In genomic region chr11:59158206-59159068, GRCh38 we compare ENCODE assay signal across 8 cellular contexts. TPM values are rescaled to one million over a fixed set of nuclear protein-coding genes. Genes with fewer than 3 reads are reported as not detected.
DNase-seq lines count a peak whose midpoint lies in the region; ATAC-seq and TF ChIP-seq lines count a peak whose summit lies in the region.

No MANE protein-coding gene starts in this region.

- peaks cover 0 to 4% of the 10 kb centered on the region in 2 donors for H3K36me3 Mint-ChIP-seq in activated T-cell treated with anti-CD3 and anti-CD28 coated beads, Interleukin-2, amount 50 U/mL, for 72 hours (ENCODE audit: insufficient read depth in 2 of 2)

- peak; percentile 85 for ATAC-seq in GM21528 (IDR thresholded peaks at IDR 0.05; ENCODE audit: low FRiP score, unreplicated experiment)
- ATAC-seq in activated T-cell treated with anti-CD3 and anti-CD28 coated beads, Interleukin-2, amount 50 U/mL, for 72 hours (replicated peaks in 1 of 2) = peak; percentile 92 to 96

- no peak overlapping the region for H3K23ac ChIP-seq in neuronal stem cell (ENCODE audit: low read depth, low read length, poor library complexity)

- H2BK120ac ChIP-seq in neuronal stem cell (ENCODE audit: low read depth, low read length) = no peak overlapping the region

- H3K4me1 Mint-ChIP-seq in activated T-cell treated with anti-CD3 and anti-CD28 coated beads, Interleukin-2, amount 50 U/mL, for 72 hours (ENCODE audit: low read depth) = peaks cover 12% of the 10 kb centered on the region

- no peaks in the 10 kb centered on the region for H3K9me3 ChIP-seq in neuronal stem cell (replicated peaks in 1 of 2; ENCODE audit: control insufficient read depth in 2 of 2, insufficient read depth in 1 of 2, low read depth in 1 of 2, low read length in 2 of 2)

- no peaks in the 10 kb centered on the region for H3K79me1 ChIP-seq in neuronal stem cell (ENCODE audit: low read depth, low read length)

- no peak overlapping the region for H3K27ac Mint-ChIP-seq in activated T-cell treated with anti-CD3 and anti-CD28 coated beads, Interleukin-2, amount 50 U/mL, for 72 hours

- H3K36me3 ChIP-seq in neuronal stem cell (replicated peaks in 1 of 2; ENCODE audit: control insufficient read depth in 2 of 2, insufficient read depth in 2 of 2, low read length in 2 of 2) = no peaks in the 10 kb centered on the region

- no peak overlapping the region for H2BK15ac ChIP-seq in neuronal stem cell (ENCODE audit: low read length)

- H3K27me3 Mint-ChIP-seq in activated T-cell treated with anti-CD3 and anti-CD28 coated beads, Interleukin-2, amount 50 U/mL, for 72 hours (ENCODE audit: low read depth) = peaks cover 18% of the 10 kb centered on the region

- H3K4me2 ChIP-seq in neuronal stem cell (ENCODE audit: insufficient read depth, low read length, poor library complexity, severe bottlenecking) = no peak overlapping the region

- H2AFZ ChIP-seq in neuronal stem cell (ENCODE audit: low read length) = peak overlapping the region; percentile 73

- no peak overlapping the region for H2AK5ac ChIP-seq in neuronal stem cell (ENCODE audit: low read depth, low read length)

- H4K91ac ChIP-seq in neuronal stem cell (ENCODE audit: low read depth, low read length, poor library complexity) = no peak overlapping the region

- H3K9me3 Mint-ChIP-seq in activated T-cell treated with anti-CD3 and anti-CD28 coated beads, Interleukin-2, amount 50 U/mL, for 72 hours = no peaks in the 10 kb centered on the region

- H4K8ac ChIP-seq in neuronal stem cell (ENCODE audit: low read depth, low read length) = no peak overlapping the region

- peak; percentile 89 for TF ChIP-seq CTCF in fibroblast of mammary gland (conservative IDR thresholded peaks at IDR 0.05; ENCODE audit: control insufficient read depth, insufficient read depth, low read depth, low read length)

- DNase-seq in EL (peak; percentile 65), HT-29 (ENCODE audit: low spot score) (peak; percentile 86), NOMO-1 (lab: John Stamatoyannopoulos, UW; ENCODE audit: unreplicated experiment in 2 of 2) (peak; percentile 61 to 87), fibroblast of mammary gland (ENCODE audit: low read depth) (peak; percentile 76), neuronal stem cell (ENCODE audit: low spot score) (no peak), occipital lobe (lab: John Stamatoyannopoulos, UW) (no peak)
- peak; percentile 52 to 71 for DNase-seq in activated T-cell treated with anti-CD3 and anti-CD28 coated beads, Interleukin-2, amount 50 U/mL, for 72 hours

- no peak overlapping the region for H3K4me3 ChIP-seq in fibroblast of mammary gland (ENCODE audit: control insufficient read depth, low read depth, low read length)
- no peak overlapping the region for H3K4me3 ChIP-seq in neuronal stem cell (ENCODE audit: low read length in 2 of 2)

- H2BK12ac ChIP-seq in neuronal stem cell (ENCODE audit: low read length) = no peak overlapping the region

- H3K27ac ChIP-seq in neuronal stem cell (replicated peaks; ENCODE audit: low read length) = no peak overlapping the region

- H3K27me3 ChIP-seq in neuronal stem cell (ENCODE audit: control insufficient read depth in 3 of 3, insufficient read depth in 3 of 3, low read depth in 1 of 3, low read length in 3 of 3) = no peaks in the 10 kb centered on the region

- peak overlapping the region in 1 of 2 donors; percentile 22 for H3K4me3 Mint-ChIP-seq in activated T-cell treated with anti-CD3 and anti-CD28 coated beads, Interleukin-2, amount 50 U/mL, for 72 hours

- H3K4me1 ChIP-seq in neuronal stem cell (ENCODE audit: control insufficient read depth in 2 of 2, insufficient read depth in 1 of 2, low read depth in 1 of 2, low read length in 2 of 2) = peaks cover 0 to 3% of the 10 kb centered on the region in 2 donors

- no peak overlapping the region for H3K9ac ChIP-seq in neuronal stem cell (ENCODE audit: low read depth, low read length, poor library complexity)

- H3K14ac ChIP-seq in neuronal stem cell (ENCODE audit: low read length) = no peak overlapping the region

- WGBS in neuronal stem cell (ENCODE audit: extremely low coverage in 2 of 2, insufficient read length in 2 of 2, insufficient replicate concordance in 1 of 2), 2 donors = no CpG with 5 or more reads among the region's 8 CpGs

- H3K18ac ChIP-seq in neuronal stem cell (ENCODE audit: low read length) = no peak overlapping the region

- H3K4ac ChIP-seq in neuronal stem cell (ENCODE audit: low read length) = no peak overlapping the region

- H2BK5ac ChIP-seq in neuronal stem cell (ENCODE audit: low read length) = no peak overlapping the region

RNA-seq across cellular contexts. Expression of gene DTX4, which starts 13.5 kb away (rescaled TPM):
- 20.8 and 22.6 TPM in 2 replicates for total RNA-seq in HT-29 (2014; rRNA removed; shearing (Covaris generic))
- under 1 TPM in 1 of 2 donors, not detected in 1; 0.70 TPM for total RNA-seq in activated T-cell treated with anti-CD3 and anti-CD28 coated beads, Interleukin-2, amount 50 U/mL, for 72 hours
- polyA plus RNA-seq in neuronal stem cell (2013, experiment 1 of 2) = 84.4 TPM
- polyA plus RNA-seq in neuronal stem cell (2013, experiment 2 of 2) = 84.6 TPM
- total RNA-seq in occipital lobe = 43.7 TPM

RNA-seq across cellular contexts. Expression of gene FAM111A, which starts 15.8 kb away (rescaled TPM):
- total RNA-seq in HT-29 (2014; rRNA removed; shearing (Covaris generic)) = 43.6 and 51.9 TPM in 2 replicates
- total RNA-seq in activated T-cell treated with anti-CD3 and anti-CD28 coated beads, Interleukin-2, amount 50 U/mL, for 72 hours = 100 to 1,000 TPM; 117 to 140 TPM
- 16.9 TPM for polyA plus RNA-seq in neuronal stem cell (2013, experiment 1 of 2)
- 17.1 TPM for polyA plus RNA-seq in neuronal stem cell (2013, experiment 2 of 2)
- 10.5 TPM for total RNA-seq in occipital lobe

RNA-seq across cellular contexts. Expression of gene FAM111B, which starts 51.4 kb away (rescaled TPM):
- total RNA-seq in HT-29 (2014; rRNA removed; shearing (Covaris generic)) = 19.5 and 21.0 TPM in 2 replicates
- total RNA-seq in activated T-cell treated with anti-CD3 and anti-CD28 coated beads, Interleukin-2, amount 50 U/mL, for 72 hours = 1 to 10 TPM; 7.4 to 9.1 TPM
- polyA plus RNA-seq in neuronal stem cell (2013, experiment 1 of 2) = 7.2 TPM
- polyA plus RNA-seq in neuronal stem cell (2013, experiment 2 of 2) = 7.0 TPM
- 3.9 TPM for total RNA-seq in occipital lobe

RNA-seq across cellular contexts. Expression of gene MPEG1, which starts 54.3 kb away (rescaled TPM):
- total RNA-seq in HT-29 (2014; rRNA removed; shearing (Covaris generic)) = not detected in 2 replicates
- total RNA-seq in activated T-cell treated with anti-CD3 and anti-CD28 coated beads, Interleukin-2, amount 50 U/mL, for 72 hours = under 1 TPM in 1 of 2 donors, not detected in 1; 0.05 TPM
- polyA plus RNA-seq in neuronal stem cell (2013, experiment 1 of 2) = not detected
- not detected for polyA plus RNA-seq in neuronal stem cell (2013, experiment 2 of 2)
- 2.8 TPM for total RNA-seq in occipital lobe

Comparison
In these comparisons a context has a peak if more than half of its experiments do, and no peak if none do; other contexts are left out.
1. DNase-seq: peak in EL (single experiment), HT-29 (single experiment), NOMO-1 (2 of 2), activated T-cell treated with anti-CD3 and anti-CD28 coated beads, Interleukin-2, amount 50 U/mL, for 72 hours (2 of 2) and fibroblast of mammary gland (single experiment); none in neuronal stem cell (single experiment) and occipital lobe (single experiment).
2. RNA of gene DTX4, which starts 13.5 kb away (total RNA-seq): 43.7 TPM in occipital lobe (single experiment) and 20.8 to 22.6 TPM in HT-29; 0.70 TPM in activated T-cell treated with anti-CD3 and anti-CD28 coated beads, Interleukin-2, amount 50 U/mL, for 72 hours; every median in the first group is over 10 times any median in the second.